ENCODE assay signal across 8 cellular contexts in genomic region chr19:41646589-41647204, GRCh38. TPM values are rescaled to one million over a fixed set of nuclear protein-coding genes. Genes with fewer than 3 reads are reported as not detected.
DNase-seq lines count a peak whose midpoint lies in the region; ATAC-seq and TF ChIP-seq lines count a peak whose summit lies in the region.

No MANE protein-coding gene starts in this region.

- H3K36me3 ChIP-seq in OCI-LY1 (ENCODE audit: insufficient read depth, low read length) (no peaks in the 10 kb centered on the region), spleen (no peaks in the 10 kb centered on the region)

- H3K4me3 ChIP-seq in OCI-LY1 (ENCODE audit: low read depth, low read length, poor library complexity, severe bottlenecking) (no peak overlapping the region), astrocyte of the spinal cord (ENCODE audit: low read depth, low read length) (no peak overlapping the region), spleen (no peak overlapping the region)

- H3K27me3 ChIP-seq in OCI-LY1 (ENCODE audit: insufficient read depth, low read length) (no peaks in the 10 kb centered on the region), spleen (replicated peaks in 1 of 7) (peaks cover 0 to 60% (median 0%) of the 10 kb centered on the region in 7 donors)

- H2AFZ ChIP-seq in OCI-LY1 (ENCODE audit: low read length): no peak overlapping the region

- no peak overlapping the region for H3K9ac ChIP-seq in OCI-LY1 (ENCODE audit: low read length)

- intact Hi-C loops in spleen (cut with DNase I; ENCODE audit: low total_unique reads): no loop called here

- no peaks in the 10 kb centered on the region for H3K79me2 ChIP-seq in OCI-LY1 (ENCODE audit: insufficient read depth, low read length)

- H3K9me3 ChIP-seq in OCI-LY1 (ENCODE audit: low read length): no peaks in the 10 kb centered on the region
- H3K9me3 ChIP-seq in spleen: no peaks in the 10 kb centered on the region

- H3F3A ChIP-seq in OCI-LY1 (ENCODE audit: insufficient read depth, low read length): no peaks in the 10 kb centered on the region

- no peak for TF ChIP-seq POLR2A in spleen (IDR thresholded peaks at IDR 0.05)

- DNase-seq in ELR (ENCODE audit: low read depth) (peak; percentile 27), astrocyte of the spinal cord (ENCODE audit: low read depth, low spot score) (no peak), spleen (peak; percentile 84), cortex of kidney (lab: John Stamatoyannopoulos, UW) (no peak), NCI-H1930 (lab: John Stamatoyannopoulos, UW) (no peak)

- H3K4me2 ChIP-seq in OCI-LY1 (ENCODE audit: low read length): no peak overlapping the region

- H3K27ac ChIP-seq in OCI-LY1 (ENCODE audit: low read depth, low read length, poor library complexity, severe bottlenecking) (no peak overlapping the region), spleen (no peak overlapping the region)

- H3K4me1 ChIP-seq in OCI-LY1 (ENCODE audit: insufficient read depth, low read length, severe bottlenecking): no peaks in the 10 kb centered on the region
- peaks cover 0 to 5% (median 0%) of the 10 kb centered on the region in 6 donors for H3K4me1 ChIP-seq in spleen

- WGBS in spleen, 5 donors: 34 to 48% (median 41%) methylated on average over 14 of the region's 14 CpGs

- ATAC-seq in HG02571 (IDR thresholded peaks at IDR 0.05; ENCODE audit: unreplicated experiment) (no peak), GM21515 (IDR thresholded peaks at IDR 0.05; ENCODE audit: unreplicated experiment) (no peak)

- no peaks in the 10 kb centered on the region for H4K20me1 ChIP-seq in OCI-LY1 (ENCODE audit: insufficient read depth, low read length)

- no peaks in the 10 kb centered on the region for H3K9me2 ChIP-seq in OCI-LY1 (ENCODE audit: low read depth, low read length)

- in situ Hi-C loops in astrocyte of the spinal cord (cut with HindIII; ENCODE audit: low sequenced_read_pairs): no loop called here

- TF ChIP-seq CTCF in OCI-LY1 (IDR thresholded peaks at IDR 0.05; ENCODE audit: low read length) (peak; percentile 48), astrocyte of the spinal cord (IDR thresholded peaks at IDR 0.05; ENCODE audit: low read depth, low read length) (peak; percentile 28), spleen (IDR thresholded peaks at IDR 0.05 in 8 of 11, conservative IDR thresholded peaks at IDR 0.05 in 3 of 11) (peak in 6 of 11 experiments; percentile 45 to 69 (median 56))

RNA-seq across cellular contexts. Expression of gene CEACAM4, which starts 19.8 kb away (rescaled TPM):
- total RNA-seq in spleen: 10 to 100 TPM; 11.0 to 76.4 (median 28.4) TPM
- 1 to 10 TPM; 3.3 to 9.0 (median 4.5) TPM for polyA plus RNA-seq in spleen

RNA-seq across cellular contexts. Expression of gene CEACAM7, which starts 41.4 kb away (rescaled TPM):
- total RNA-seq in spleen: not detected
- polyA plus RNA-seq in spleen: under 1 TPM in 1 of 3 donors, not detected in 2; 0.13 TPM

Comparison
In these comparisons a context has a peak if more than half of its experiments do, and no peak if none do; other contexts are left out.
1. DNase-seq: peak in ELR (single experiment) and spleen (single experiment); none in astrocyte of the spinal cord (single experiment), cortex of kidney (single experiment) and NCI-H1930 (0 of 2).
2. Peak in every context shown above with its lines, with median percentiles within 50 percentile points of each other: CTCF ChIP-seq.